8 cellular contexts compared by ENCODE assay signal in genomic region chr1:225817611-225818061, GRCh38. TPM values are rescaled to one million over a fixed set of nuclear protein-coding genes. Genes with fewer than 3 reads are reported as not detected.
DNase-seq lines count a peak whose midpoint lies in the region; ATAC-seq, FAIRE-seq and TF ChIP-seq lines count a peak whose summit lies in the region.

No MANE protein-coding gene starts in this region.

- H3K36me3 Mint-ChIP-seq in stimulated activated naive CD8-positive, alpha-beta T cell treated with anti-CD3 and anti-CD28 coated beads, Interleukin-15, Interleukin-2, amounts not matched to agents 100 ng/mL and 50 ng/mL, for 24 hours (ENCODE audit: low read depth): no peaks in the 10 kb centered on the region
- H3K36me3 Mint-ChIP-seq in stimulated activated naive B cell treated with anti-CD40 and anti-IgM and Interleukin-4, amounts not matched to agents 10 μg/mL and 1 μg/mL and 100 μg/mL, for 72 hours: peaks cover 0 to 4% of the 10 kb centered on the region in 2 donors

- peaks cover 7% of the 10 kb centered on the region for H3K4me1 Mint-ChIP-seq in stimulated activated naive CD8-positive, alpha-beta T cell treated with anti-CD3 and anti-CD28 coated beads, Interleukin-15, Interleukin-2, amounts not matched to agents 100 ng/mL and 50 ng/mL, for 24 hours (ENCODE audit: low read depth)
- H3K4me1 Mint-ChIP-seq in stimulated activated naive B cell treated with anti-CD40 and anti-IgM and Interleukin-4, amounts not matched to agents 10 μg/mL and 1 μg/mL and 100 μg/mL, for 72 hours: peaks cover 2 to 9% of the 10 kb centered on the region in 2 donors

- peak overlapping the region; percentile 63 for H3K4me2 ChIP-seq in BLaER1

- intact Hi-C loops in kidney (cut with DNase I): no loop called here

- ATAC-seq in HG02885 (IDR thresholded peaks at IDR 0.05; ENCODE audit: poor library complexity, unreplicated experiment) (no peak), HG03457 (IDR thresholded peaks at IDR 0.05; ENCODE audit: unreplicated experiment) (no peak)
- no peak for ATAC-seq in stimulated activated naive B cell treated with anti-CD40 and anti-IgM and Interleukin-4, amounts not matched to agents 10 μg/mL and 1 μg/mL and 100 μg/mL, for 72 hours (replicated peaks)

- H3K9me3 Mint-ChIP-seq in stimulated activated naive CD8-positive, alpha-beta T cell treated with anti-CD3 and anti-CD28 coated beads, Interleukin-15, Interleukin-2, amounts not matched to agents 100 ng/mL and 50 ng/mL, for 24 hours: no peaks in the 10 kb centered on the region
- H3K9me3 Mint-ChIP-seq in stimulated activated naive B cell treated with anti-CD40 and anti-IgM and Interleukin-4, amounts not matched to agents 10 μg/mL and 1 μg/mL and 100 μg/mL, for 72 hours: peaks cover 0 to 2% of the 10 kb centered on the region in 2 donors

- peak overlapping the region; percentile 58; the same call in 1 of the 2 replicates for H3K27ac ChIP-seq in BLaER1
- peak overlapping the region; percentile 93 to 96 for H3K27ac ChIP-seq in kidney (ENCODE audit: low read depth in 2 of 2, low read length in 2 of 2)

- peak; percentile 98 for DNase-seq in M059J (ENCODE audit: low read depth)
- peak; percentile 91 to 96 for DNase-seq in cardiac fibroblast (ENCODE audit: low read depth in 2 of 2)
- DNase-seq in kidney: peak; percentile 88
- DNase-seq in stimulated activated naive B cell treated with anti-CD40 and anti-IgM and Interleukin-4, amounts not matched to agents 10 μg/mL and 1 μg/mL and 100 μg/mL, for 72 hours: no peak

- no peaks in the 10 kb centered on the region for H3K27me3 ChIP-seq in BLaER1

- H3K4me1 ChIP-seq in BLaER1: peaks cover 21% of the 10 kb centered on the region
- peaks cover 41 to 46% of the 10 kb centered on the region in 2 donors for H3K4me1 ChIP-seq in kidney (ENCODE audit: control insufficient read depth in 1 of 2, insufficient read depth in 1 of 2, low read depth in 1 of 2, low read length in 2 of 2)

- no peak overlapping the region for H3K4me3 Mint-ChIP-seq in stimulated activated naive CD8-positive, alpha-beta T cell treated with anti-CD3 and anti-CD28 coated beads, Interleukin-15, Interleukin-2, amounts not matched to agents 100 ng/mL and 50 ng/mL, for 24 hours
- H3K4me3 Mint-ChIP-seq in stimulated activated naive B cell treated with anti-CD40 and anti-IgM and Interleukin-4, amounts not matched to agents 10 μg/mL and 1 μg/mL and 100 μg/mL, for 72 hours: no peak overlapping the region

- no peak for FAIRE-seq in kidney (lab: Jason Lieb, UNC)

- no peak for TF ChIP-seq CTCF in cardiac fibroblast (IDR thresholded peaks at IDR 0.05; ENCODE audit: low read depth, low read length)
- no peak for TF ChIP-seq CTCF in kidney (IDR thresholded peaks at IDR 0.05; ENCODE audit: borderline replicate concordance, extremely low read depth, insufficient read depth)

- peak overlapping the region; percentile 6 for H3K27ac Mint-ChIP-seq in stimulated activated naive CD8-positive, alpha-beta T cell treated with anti-CD3 and anti-CD28 coated beads, Interleukin-15, Interleukin-2, amounts not matched to agents 100 ng/mL and 50 ng/mL, for 24 hours
- no peak overlapping the region for H3K27ac Mint-ChIP-seq in stimulated activated naive B cell treated with anti-CD40 and anti-IgM and Interleukin-4, amounts not matched to agents 10 μg/mL and 1 μg/mL and 100 μg/mL, for 72 hours

- no peaks in the 10 kb centered on the region for H3K27me3 Mint-ChIP-seq in stimulated activated naive CD8-positive, alpha-beta T cell treated with anti-CD3 and anti-CD28 coated beads, Interleukin-15, Interleukin-2, amounts not matched to agents 100 ng/mL and 50 ng/mL, for 24 hours
- H3K27me3 Mint-ChIP-seq in stimulated activated naive B cell treated with anti-CD40 and anti-IgM and Interleukin-4, amounts not matched to agents 10 μg/mL and 1 μg/mL and 100 μg/mL, for 72 hours: no peaks in the 10 kb centered on the region

- no peak overlapping the region for H3K4me3 ChIP-seq in BLaER1
- no peak overlapping the region for H3K4me3 ChIP-seq in cardiac fibroblast (replicated peaks in 1 of 2; ENCODE audit: low read depth in 2 of 2, low read length in 2 of 2)
- no peak overlapping the region for H3K4me3 ChIP-seq in kidney (ENCODE audit: low read length in 2 of 2)

- H3K9ac ChIP-seq in BLaER1 (no peak overlapping the region), kidney (ENCODE audit: low read length in 2 of 2) (peak overlapping the region in 1 of 2 donors; percentile 69)

- no peaks in the 10 kb centered on the region for H4K20me1 ChIP-seq in BLaER1

- H3K9me3 ChIP-seq in BLaER1 (no peaks in the 10 kb centered on the region), kidney (ENCODE audit: control insufficient read depth in 1 of 2, low read length in 2 of 2) (no peaks in the 10 kb centered on the region)

- no peaks in the 10 kb centered on the region for H3K36me3 ChIP-seq in BLaER1
- H3K36me3 ChIP-seq in kidney (ENCODE audit: control insufficient read depth in 1 of 2, insufficient read depth in 2 of 2, low read length in 2 of 2): peaks cover 0 to 8% of the 10 kb centered on the region in 2 donors

RNA-seq across cellular contexts. Expression of gene EPHX1, which starts 7.7 kb away (rescaled TPM):
- 55.3 and 55.8 TPM in 2 replicates for total RNA-seq in M059J (2014; rRNA removed; shearing (Covaris generic))
- total RNA-seq in kidney: 78.6 TPM
- polyA plus RNA-seq in kidney (ENCODE audit: insufficient read depth, low read depth, low replicate concordance): 178 TPM

RNA-seq across cellular contexts. Expression of gene SRP9, which starts 40.0 kb away (rescaled TPM):
- total RNA-seq in M059J (2014; rRNA removed; shearing (Covaris generic)): 651 and 703 TPM in 2 replicates
- 199 TPM for total RNA-seq in kidney
- polyA plus RNA-seq in kidney (ENCODE audit: insufficient read depth, low read depth, low replicate concordance): 307 TPM
